Comparison of ENCODE assay signal across 8 cellular contexts in genomic region chr12:64610092-64610659, GRCh38. TPM values are rescaled to one million over a fixed set of nuclear protein-coding genes. Genes with fewer than 3 reads are reported as not detected.
DNase-seq lines count a peak whose midpoint lies in the region; ATAC-seq, FAIRE-seq and TF ChIP-seq lines count a peak whose summit lies in the region.

A gene with protein sequence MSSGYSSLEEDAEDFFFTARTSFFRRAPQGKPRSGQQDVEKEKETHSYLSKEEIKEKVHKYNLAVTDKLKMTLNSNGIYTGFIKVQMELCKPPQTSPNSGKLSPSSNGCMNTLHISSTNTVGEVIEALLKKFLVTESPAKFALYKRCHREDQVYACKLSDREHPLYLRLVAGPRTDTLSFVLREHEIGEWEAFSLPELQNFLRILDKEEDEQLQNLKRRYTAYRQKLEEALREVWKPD (plus strand): TSS chr12:64610495. CDS start chr12:64610633, 138 bp downstream.

- H2AFZ ChIP-seq in H1 (ENCODE audit: low read length): 0 out of 2 replicates have a peak within 1 kb of the TSS, but pooled peaks have one; percentile 19

- BruUV-seq in A673 (replicated peaks; lab: Mats Ljungman, UMichigan): no TSS peak

- H3K14ac ChIP-seq in H1 (ENCODE audit: insufficient read length): no peak within 1 kb of the TSS

- TF ChIP-seq CTCF in A673 (conservative IDR thresholded peaks at IDR 0.05; ENCODE audit: low read depth, low read length) (no peak), H1 (IDR thresholded peaks at IDR 0.05; ENCODE audit: control extremely low read depth in 1 of 3, insufficient read depth in 1 of 3, low read depth in 1 of 3, low read length in 3 of 3) (no peak)

- FAIRE-seq in H1 (lab: Jason Lieb, UNC): no peak

- no peak within 1 kb of the TSS for H3K4ac ChIP-seq in H1 (replicated peaks; ENCODE audit: insufficient read length, low read depth, low read length)

- peaks cover 4% of the 10 kb centered on the region for H3K4me1 ChIP-seq in A673 (ENCODE audit: insufficient read depth, low read length, poor library complexity, severe bottlenecking)
- peaks cover 0 to 5% (median 1%) of the 10 kb centered on the region in 4 experiments; a peak in 4 of 7 replicates for H3K4me1 ChIP-seq in H1 (replicated peaks in 1 of 4; ENCODE audit: control insufficient read depth in 3 of 4, insufficient read depth in 4 of 4, low read length in 3 of 4)
- H3K4me1 ChIP-seq in mesodermal cell (ENCODE audit: control insufficient read depth, insufficient read depth, low read length, poor library complexity, severe bottlenecking): peaks cover 2% of the 10 kb centered on the region

- H4K20me1 ChIP-seq in H1 (replicated peaks in 1 of 2; ENCODE audit: control insufficient read depth in 1 of 2, insufficient read depth in 2 of 2, low read length in 2 of 2): peaks cover 0 to 4% of the 10 kb centered on the region in 2 experiments

- POLR2A ChIA-PET in A673 (lab: Charles Lee; ENCODE audit: low non-redundant PET): no interaction called here
- POLR2A ChIA-PET in activated CD8-positive, alpha-beta memory T cell treated with anti-CD3 and anti-CD28 coated beads for 36 hours (lab: Charles Lee): interaction anchor here (0.5 to 1.3 kb wide), 4 partner anchors 27 to 71 kb away, joined by 3 to 5 read pairs (median 4); no protein-coding TSS in a partner anchor
- POLR2A ChIA-PET in H1 (lab: Charles Lee; ENCODE audit: partially characterized antibody): interaction anchor here (0.7 to 3.9 kb wide), 16 partner anchors 11 to 206 kb away, joined by 3 to 34 read pairs (median 4); partner anchors contain the start of gene XPOT

- H3K9ac ChIP-seq in H1 (replicated peaks in 1 of 4; ENCODE audit: extremely low read depth in 1 of 4, low read depth in 3 of 4, low read length in 3 of 4): peak within 1 kb of the TSS; percentile 54 to 85 (median 68)

- no peak within 1 kb of the TSS for H2BK120ac ChIP-seq in H1 (replicated peaks; ENCODE audit: low read depth, low read length)

- peak within 1 kb of the TSS; percentile 75 for H4K91ac ChIP-seq in H1 (replicated peaks; ENCODE audit: insufficient read length, low read length)

- WGBS in H1 (ENCODE audit: extremely low coverage in 1 of 2, insufficient coverage in 1 of 2, insufficient read length in 1 of 2, insufficient replicate concordance in 2 of 2, low coverage in 1 of 2, low lambda C conversion rate in 2 of 2, missing lambda C conversion rate in 1 of 2), 2 experiments: 0% methylated on average over 26 of the region's 76 CpGs; no CpG with 5 or more reads in 1 of the 2 experiments
- WGBS in mesodermal cell (ENCODE audit: insufficient coverage in 2 of 2), 2 experiments: 0% methylated on average over 48 to 52 of the region's 76 CpGs

- H4K8ac ChIP-seq in H1 (ENCODE audit: extremely low read depth, insufficient read depth, low read length): peak within 1 kb of the TSS; percentile 32

- H3K27me3 ChIP-seq in A673 (replicated peaks; ENCODE audit: insufficient read depth, low read depth, low read length, poor library complexity): no peaks in the 10 kb centered on the region
- H3K27me3 ChIP-seq in H1 (replicated peaks in 1 of 4; ENCODE audit: control insufficient read depth in 3 of 4, extremely low read depth in 1 of 4, insufficient read depth in 3 of 4, low read length in 3 of 4): no peaks in the 10 kb centered on the region

- H3K4me2 ChIP-seq in H1 (ENCODE audit: insufficient read depth in 1 of 2, low read depth in 2 of 2, low read length in 2 of 2): peak within 1 kb of the TSS; percentile 87 to 95

- peak within 1 kb of the TSS; percentile 90 for H3K56ac ChIP-seq in H1 (replicated peaks; ENCODE audit: insufficient read length, low read depth, low read length)

- H2BK12ac ChIP-seq in H1 (ENCODE audit: low read depth, low read length): peak within 1 kb of the TSS; percentile 1; the same call in 1 of the 2 replicates

- DNase-seq in A673 (ENCODE audit: low spot score): peak; percentile 84
- DNase-seq in NCI-H774 (lab: John Stamatoyannopoulos, UW): peak; percentile 81
- peak in 1 of 2 experiments; percentile 85 for DNase-seq in H1 (ENCODE audit: low read depth in 1 of 2, low spot score in 2 of 2)
- peak; percentile 31 to 49 for DNase-seq in stimulated activated CD8-positive, alpha-beta memory T cell treated with anti-CD3 and anti-CD28 coated beads, Interleukin-4, amount 100 ng/mL, for 1 hour (ENCODE audit: low read depth in 2 of 2, low spot score in 1 of 2)

- H3K79me1 ChIP-seq in H1 (ENCODE audit: low read depth, low read length): no peaks in the 10 kb centered on the region; the same call in 1 of the 2 replicates

- no peak within 1 kb of the TSS for H2AK5ac ChIP-seq in H1 (ENCODE audit: low read depth, low read length)

- intact Hi-C loops in A673 (cut with micrococcal nuclease; ENCODE audit: unreplicated experiment): loop anchor here (5.0 kb wide), 1 partner anchor 62 kb away; no protein-coding TSS in a partner anchor

- H2BK15ac ChIP-seq in H1 (ENCODE audit: low read length): no peak within 1 kb of the TSS; the same call in 1 of the 2 replicates

- peaks cover 14 to 43% of the 10 kb centered on the region in 2 experiments for H3K79me2 ChIP-seq in H1 (ENCODE audit: control insufficient read depth in 1 of 2, insufficient read depth in 2 of 2, low read length in 2 of 2)

- peak within 1 kb of the TSS; percentile 79 for H3K18ac ChIP-seq in H1 (ENCODE audit: extremely low read depth, low read length)

- H3K9me3 ChIP-seq in A673 (ENCODE audit: low read depth, low read length, poor library complexity, severe bottlenecking): no peaks in the 10 kb centered on the region
- no peaks in the 10 kb centered on the region for H3K9me3 ChIP-seq in H1 (ENCODE audit: insufficient read depth in 2 of 2, low read depth in 1 of 2, low read length in 1 of 2)
- no peaks in the 10 kb centered on the region for H3K9me3 ChIP-seq in mesodermal cell (ENCODE audit: control insufficient read depth, low read length)

- CTCF ChIA-PET in A673 (lab: Charles Lee): no interaction called here
- CTCF ChIA-PET in activated CD8-positive, alpha-beta memory T cell treated with anti-CD3 and anti-CD28 coated beads for 36 hours (lab: Charles Lee): interaction anchor here (0.9 to 3.7 kb wide), 9 partner anchors 9 to 88 kb away, joined by 3 to 12 read pairs (median 4); no protein-coding TSS in a partner anchor
- CTCF ChIA-PET in H1 (lab: Charles Lee; ENCODE audit: partially characterized antibody): interaction anchor here (1.4 to 4.9 kb wide), 6 partner anchors 41 to 87 kb away, joined by 5 to 26 read pairs (median 8); no protein-coding TSS in a partner anchor

- peak within 1 kb of the TSS; percentile 88; the same call in 1 of the 2 replicates for H2BK5ac ChIP-seq in H1 (ENCODE audit: low read depth, low read length)

- no peak for TF ChIP-seq RAD21 in H1 (IDR thresholded peaks at IDR 0.05 in 1 of 2, conservative IDR thresholded peaks at IDR 0.05 in 1 of 2; ENCODE audit: low read depth in 2 of 2, low read length in 2 of 2)

- H3K23me2 ChIP-seq in H1 (ENCODE audit: low read depth, low read length): peaks cover 17% of the 10 kb centered on the region

- ATAC-seq in GM18520 (IDR thresholded peaks at IDR 0.05; ENCODE audit: unreplicated experiment) (peak; percentile 44), HG03060 (IDR thresholded peaks at IDR 0.05; ENCODE audit: low read depth, unreplicated experiment) (peak; percentile 27)

- TF ChIP-seq EP300 in H1 (IDR thresholded peaks at IDR 0.05; ENCODE audit: borderline replicate concordance in 1 of 2, low read depth in 2 of 2, low read length in 2 of 2): no peak

- H3K27ac ChIP-seq in A673 (ENCODE audit: low read depth, low read length, poor library complexity, severe bottlenecking) (peak within 1 kb of the TSS; percentile 88), H1 (ENCODE audit: low read depth, low read length) (peak within 1 kb of the TSS; percentile 65), mesodermal cell (ENCODE audit: low read depth, low read length, severe bottlenecking) (peak within 1 kb of the TSS; percentile 76)

- H3K4me3 ChIP-seq in A673 (ENCODE audit: low read depth, low read length, poor library complexity, severe bottlenecking): peak within 1 kb of the TSS; percentile 97
- H3K4me3 ChIP-seq in H1 (ENCODE audit: extremely low read depth in 1 of 4, insufficient read depth in 2 of 4, low read depth in 3 of 4, low read length in 4 of 4): peak within 1 kb of the TSS; percentile 69 to 97 (median 91)
- H3K4me3 ChIP-seq in mesodermal cell (ENCODE audit: extremely low read depth, insufficient read depth, low read length, poor library complexity, severe bottlenecking): peak within 1 kb of the TSS; percentile 76

- no peak within 1 kb of the TSS for H2BK20ac ChIP-seq in H1 (ENCODE audit: low read length)

- H3K23ac ChIP-seq in H1 (ENCODE audit: insufficient read length): no peak within 1 kb of the TSS

- no peaks in the 10 kb centered on the region for H3K36me3 ChIP-seq in A673 (ENCODE audit: insufficient read depth, low read length, poor library complexity, severe bottlenecking)
- peaks cover 0 to 3% (median 0%) of the 10 kb centered on the region in 4 experiments; a peak in 1 of 8 replicates for H3K36me3 ChIP-seq in H1 (ENCODE audit: control insufficient read depth in 2 of 4, insufficient read depth in 4 of 4, low read length in 3 of 4)
- H3K36me3 ChIP-seq in mesodermal cell (ENCODE audit: control insufficient read depth, insufficient read depth, low read length): peaks cover 5% of the 10 kb centered on the region

- H4K5ac ChIP-seq in H1 (ENCODE audit: insufficient read length, low read depth, low read length): peak within 1 kb of the TSS; percentile 87

- peak in 1 of 2 experiments; percentile 9; a peak in 2 of 3 replicates for TF ChIP-seq POLR2A in H1 (IDR thresholded peaks at IDR 0.05; ENCODE audit: control extremely low read depth in 1 of 2, low read depth in 2 of 2, low read length in 2 of 2)

TF ChIP-seq in H1, 55 proteins besides CTCF, POLR2A, EP300 and RAD21 (continues in another document):
- TF ChIP-seq EGR1 (IDR thresholded peaks at IDR 0.05; ENCODE audit: borderline replicate concordance, low read depth, low read length) (peak; percentile 85; the same call in 1 of the 2 replicates), SAP30 (IDR thresholded peaks at IDR 0.05; ENCODE audit: insufficient read depth, insufficient replicate concordance, low read length) (no peak), KDM4A (IDR thresholded peaks at IDR 0.05; ENCODE audit: low read depth, low read length, severe bottlenecking) (no peak)

RNA-seq across cellular contexts. Expression of the gene that starts here (rescaled TPM):
- 37.7 and 38.2 TPM in 2 replicates for total RNA-seq in A673 (2021)
- total RNA-seq in activated CD8-positive, alpha-beta memory T cell treated with anti-CD3 and anti-CD28 coated beads for 36 hours: 10 to 100 TPM; 47.8 to 54.8 TPM
- 57.3 and 64.3 TPM in 2 replicates for total RNA-seq in H1 (2021; fragmentation: NEBNext Ultra II Directional; extraction: Animal tissue kit (Norgen Biotek cat#: 25700))
- polyA plus RNA-seq in H1 (2011; rRNA removed): 14.5 and 19.1 TPM in 2 replicates
- 19.4 TPM for polyA plus RNA-seq in H1 (2011; cell fraction: cytosol; rRNA removed)
- polyA plus RNA-seq in H1 (2011; cell fraction: nucleus; rRNA removed): 19.3 TPM
- 26.3 to 34.4 TPM (median 32.5 TPM) in 4 replicates for polyA plus RNA-seq in H1 (2012, experiment 1 of 2)
- 6.5 TPM for polyA plus RNA-seq in H1 (2012, experiment 2 of 2)
- polyA plus RNA-seq in H1 (2013, experiment 1 of 2): 22.2 TPM
- polyA plus RNA-seq in H1 (2013, experiment 2 of 2): 22.1 TPM
- polyA minus RNA-seq in H1 (2011; rRNA and poly(A)+ RNA removed): 81.0 and 81.3 TPM in 2 replicates
- polyA minus RNA-seq in H1 (2011; cell fraction: cytosol; rRNA and poly(A)+ RNA removed): 23.6 TPM
- polyA minus RNA-seq in H1 (2011; cell fraction: nucleus; rRNA and poly(A)+ RNA removed): 22.0 TPM
- polyA plus RNA-seq in mesodermal cell (2013, experiment 1 of 2): 21.0 TPM
- polyA plus RNA-seq in mesodermal cell (2013, experiment 2 of 2): 14.9 TPM
